ENCODE assay signal across 10 cellular contexts in genomic region chr15:67025719-67026118, GRCh38. TPM values are rescaled to one million over a fixed set of nuclear protein-coding genes. Genes with fewer than 3 reads are reported as not detected.
DNase-seq lines count a peak whose midpoint lies in the region; ATAC-seq, FAIRE-seq and TF ChIP-seq lines count a peak whose summit lies in the region.
"Had no signal": no experiment of that assay in that cellular context is flagged by ENCODE, and none has a peak within 500 bp of the region (broad histone marks: within the 10 kb centered on the region; RNA-seq: fewer than 3 reads in every experiment).

No MANE protein-coding gene starts in this region.

- CTCF ChIA-PET in A549 (lab: Yijun Ruan, JAX), result interaction anchor here (0.6 to 2.0 kb wide), 6 partner anchors 12 to 339 kb away, joined by 3 to 9 read pairs (median 4); no protein-coding TSS in a partner anchor

- no peak for TF ChIP-seq EP300 in A549 (IDR thresholded peaks at IDR 0.05)

- intact Hi-C loops in breast epithelium (cut with DNase I; ENCODE audit: low total_unique reads) (no loop called here), natural killer cell (cut with micrococcal nuclease) (no loop called here)

- TF ChIP-seq RAD21 in A549 (conservative IDR thresholded peaks at IDR 0.05 in 1 of 2, IDR thresholded peaks at IDR 0.05 in 1 of 2), result 0 out of 5 replicates have a peak, but pooled peaks of 1 of the 2 experiments have one; percentile 3

- H3K27ac Mint-ChIP-seq in mesothelial cell of epicardium, result peak overlapping the region; percentile 81
- H3K27ac Mint-ChIP-seq in natural killer cell, result no peak overlapping the region
- H3K27ac Mint-ChIP-seq: activated T-helper 2 cell treated with anti-CD3 and anti-CD28 coated beads, Interferon-gamma antibody, Interleukin-2, Interleukin-4, amounts not matched to agents 10 μg/mL and 5 μg/mL and 100 μg/mL, durations not matched to agents 14 hours and 24 hours and 36 hours had no signal

- DNase-seq in A549 (ENCODE audit: low read depth in 1 of 2, low spot score in 1 of 2), result peak; percentile 34 to 71
- peak; percentile 36 to 69 for DNase-seq in Kasumi-1 (lab: John Stamatoyannopoulos, UW)
- DNase-seq in breast epithelium (ENCODE audit: low spot score in 2 of 2), result no peak
- no peak for DNase-seq in mesothelial cell of epicardium (ENCODE audit: low spot score in 2 of 2, unreplicated experiment in 2 of 2)
- DNase-seq in natural killer cell, result no peak
- DNase-seq in cortex of kidney (lab: John Stamatoyannopoulos, UW), result no peak

- WGBS in A549 (ENCODE audit: missing lambda C conversion rate), result 2% methylated on average over 5 of the region's 5 CpGs

- H3K36me3 Mint-ChIP-seq in mesothelial cell of epicardium (no peaks in the 10 kb centered on the region), natural killer cell (no peaks in the 10 kb centered on the region)

- H3K27ac ChIP-seq in A549, result peak overlapping the region; percentile 66 to 89
- H3K27ac ChIP-seq in breast epithelium, result peak overlapping the region; percentile 54 to 64

- TF ChIP-seq CTCF in A549 (IDR thresholded peaks at IDR 0.05) (no peak), breast epithelium (IDR thresholded peaks at IDR 0.05) (no peak), mesothelial cell of epicardium (IDR thresholded peaks at IDR 0.05; ENCODE audit: unreplicated experiment) (no peak), natural killer cell (IDR thresholded peaks at IDR 0.05) (no peak)

- H3K4me1 ChIP-seq in A549 (peaks cover 66% of the 10 kb centered on the region), breast epithelium (peaks cover 3 to 16% of the 10 kb centered on the region in 2 donors)

- POLR2A ChIA-PET in A549 (lab: Yijun Ruan, JAX), result interaction anchor here (0.6 to 1.1 kb wide), 2 partner anchors 12 to 40 kb away, joined by 3 to 5 read pairs; partner anchors contain the start of gene SMAD3

- ATAC-seq in A549 (peak; percentile 44 to 71), natural killer cell (no peak), HG02852 (IDR thresholded peaks at IDR 0.05; ENCODE audit: unreplicated experiment) (no peak), HG02981 (IDR thresholded peaks at IDR 0.05; ENCODE audit: unreplicated experiment) (no peak)

- H3K27me3 Mint-ChIP-seq in mesothelial cell of epicardium (ENCODE audit: low read depth) (no peaks in the 10 kb centered on the region), natural killer cell (ENCODE audit: low read depth in 2 of 2) (peaks cover 0 to 5% of the 10 kb centered on the region in 2 donors)

- H3K4me1 Mint-ChIP-seq in mesothelial cell of epicardium (peaks cover 36% of the 10 kb centered on the region), natural killer cell (peaks cover 0 to 9% of the 10 kb centered on the region in 2 donors)

- H3K27me3 ChIP-seq in breast epithelium, result no peaks in the 10 kb centered on the region

- H3K4me2 ChIP-seq in A549, result peak overlapping the region; percentile 83

- no peaks in the 10 kb centered on the region for H3K9me3 Mint-ChIP-seq in mesothelial cell of epicardium
- no peaks in the 10 kb centered on the region for H3K9me3 Mint-ChIP-seq in natural killer cell
- H3K9me3 Mint-ChIP-seq: activated T-helper 2 cell treated with anti-CD3 and anti-CD28 coated beads, Interferon-gamma antibody, Interleukin-2, Interleukin-4, amounts not matched to agents 10 μg/mL and 5 μg/mL and 100 μg/mL, durations not matched to agents 14 hours and 24 hours and 36 hours; neural crest cell had no signal

- H3K4me3 Mint-ChIP-seq in mesothelial cell of epicardium, result no peak overlapping the region
- H3K4me3 Mint-ChIP-seq in natural killer cell, result no peak overlapping the region
- H3K4me3 Mint-ChIP-seq: neural crest cell had no signal

- FAIRE-seq in A549 (lab: Jason Lieb, UNC), result no peak

- no peak for TF ChIP-seq POLR2A in A549 (IDR thresholded peaks at IDR 0.05; ENCODE audit: low read length)
- no peak for TF ChIP-seq POLR2A in breast epithelium (IDR thresholded peaks at IDR 0.05)

- H3K9me3 ChIP-seq in A549, result no peaks in the 10 kb centered on the region
- no peaks in the 10 kb centered on the region for H3K9me3 ChIP-seq in breast epithelium

- H3K4me3 ChIP-seq in A549 (no peak overlapping the region), breast epithelium (no peak overlapping the region)

- no peaks in the 10 kb centered on the region for H3K36me3 ChIP-seq in breast epithelium

TF ChIP-seq in A549, 52 proteins besides CTCF, POLR2A, EP300 and RAD21:
- no peak for TF ChIP-seq FOXS1 (CRISPR knock-in tag; IDR thresholded peaks at IDR 0.05)
- peak; percentile 50; the same call in 1 of the 2 replicates for TF ChIP-seq HOXB5 (CRISPR knock-in tag; IDR thresholded peaks at IDR 0.05)
- no peak for TF ChIP-seq MAZ (IDR thresholded peaks at IDR 0.05; ENCODE audit: borderline replicate concordance, low read depth, low read length)
- TF ChIP-seq ZC3H11A (IDR thresholded peaks at IDR 0.05), result no peak
- no peak for TF ChIP-seq CHD4 (IDR thresholded peaks at IDR 0.05; ENCODE audit: borderline replicate concordance)
- peak; percentile 60; the same call in 1 of the 2 replicates for TF ChIP-seq ATOH8 (CRISPR knock-in tag; IDR thresholded peaks at IDR 0.05; ENCODE audit: low read depth)
- no peak for TF ChIP-seq CHD2 (IDR thresholded peaks at IDR 0.05; ENCODE audit: low read length, partially characterized antibody)
- TF ChIP-seq RCOR1 (IDR thresholded peaks at IDR 0.05; ENCODE audit: low read depth, low read length), result no peak
- TF ChIP-seq MAX (IDR thresholded peaks at IDR 0.05), result peak; percentile 80
- TF ChIP-seq EHMT2 (IDR thresholded peaks at IDR 0.05; ENCODE audit: low read depth), result no peak
- TF ChIP-seq HOXA7 (CRISPR knock-in tag; IDR thresholded peaks at IDR 0.05), result no peak
- TF ChIP-seq ZSCAN20 (CRISPR knock-in tag; IDR thresholded peaks at IDR 0.05), result no peak
- no peak for TF ChIP-seq RARB (CRISPR knock-in tag; IDR thresholded peaks at IDR 0.05)
- TF ChIP-seq POLR2AphosphoS2 (conservative IDR thresholded peaks at IDR 0.05; ENCODE audit: low read length), result no peak
- no peak for TF ChIP-seq FOSB (CRISPR knock-in tag; IDR thresholded peaks at IDR 0.05)
- TF ChIP-seq HOXB13 (CRISPR knock-in tag; IDR thresholded peaks at IDR 0.05; ENCODE audit: low read depth), result peak; percentile 67
- TF ChIP-seq KDM1A (IDR thresholded peaks at IDR 0.05; ENCODE audit: low read depth), result no peak

RNA-seq across cellular contexts. Expression of gene SMAD3, which starts 39.7 kb away (rescaled TPM):
- polyA plus RNA-seq in A549 (2011; rRNA removed) (77.2 and 101 TPM in 2 replicates), A549 (2017; fragmentation: RNase III; extraction: RNeasy Plus Mini Kit Qiagen cat#74134 plus additional on column Dnase treatment) (74.6 to 106 TPM (median 93.4 TPM) in 3 replicates)
- polyA plus RNA-seq in A549 (2012; cell fraction: cytosol; rRNA removed), result 116 and 161 TPM in 2 replicates
- 256 and 267 TPM in 2 replicates for polyA plus RNA-seq in A549 (2012; cell fraction: nucleus; rRNA removed)
- polyA minus RNA-seq in A549 (2011; rRNA and poly(A)+ RNA removed), result 138 and 158 TPM in 2 replicates
- total RNA-seq in breast epithelium (10 to 100 TPM; 22.5 to 44.6 (median 33.4) TPM), mesothelial cell of epicardium (89.9 to 96.2 TPM (median 90.7 TPM) in 3 replicates), natural killer cell (10 to 100 TPM; 47.1 to 72.6 (median 63.0) TPM)

Comparison
In these comparisons a context has a peak if more than half of its experiments do, and no peak if none do; other contexts are left out.
1. ATAC-seq: peak in A549 (2 of 2); none in natural killer cell (0 of 3), HG02852 (single experiment) and HG02981 (single experiment).
2. DNase-seq: peak in A549 (2 of 2) and Kasumi-1 (2 of 2); none in breast epithelium (0 of 2), mesothelial cell of epicardium (0 of 2), natural killer cell (single experiment) and cortex of kidney (single experiment).